Comparison of ENCODE assay signal across 23 cellular contexts in the genomic region with DNA sequence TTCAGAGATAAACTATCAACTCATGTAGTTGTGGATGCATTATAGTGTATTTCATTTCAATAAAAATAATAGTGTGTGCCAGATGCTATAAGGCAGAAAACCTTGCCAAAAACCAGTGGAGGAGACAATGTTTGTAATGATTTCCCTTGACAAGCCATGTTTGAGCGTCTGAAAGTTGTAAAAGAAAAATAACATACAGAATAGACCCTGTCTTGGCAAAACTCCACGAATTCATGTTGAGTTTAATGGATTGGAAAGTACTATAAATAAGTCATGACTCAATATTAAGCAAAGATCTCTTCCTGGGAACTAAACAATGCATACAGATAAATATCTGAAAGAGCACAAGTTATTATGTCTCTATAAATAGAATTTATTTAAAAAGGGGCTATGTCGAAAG.
DNase-seq lines count a peak whose midpoint lies in the region; TF ChIP-seq lines count a peak whose summit lies in the region.
"Had no signal": no experiment of that assay in that cellular context is flagged by ENCODE, and none has a peak within 500 bp of the region (broad histone marks: within the 10 kb centered on the region; RNA-seq: fewer than 3 reads in every experiment).

No MANE protein-coding gene starts in this region.

- no peaks in the 10 kb centered on the region for H3K4me1 ChIP-seq in suprapubic skin
- H3K4me1 ChIP-seq: BLaER1 had no signal

- 7% methylated on average over 3 of the region's 3 CpGs for WGBS in suprapubic skin

- H3K36me3 ChIP-seq in suprapubic skin = no peaks in the 10 kb centered on the region
- H3K36me3 ChIP-seq: BLaER1 had no signal

- TF ChIP-seq EP300 in suprapubic skin (IDR thresholded peaks at IDR 0.05) = no peak

- no peak overlapping the region for H3K27ac ChIP-seq in suprapubic skin
- H3K27ac ChIP-seq: BLaER1, HL-60, PC-9, RWPE1 had no signal

- TF ChIP-seq CTCF in LNCaP clone FGC (IDR thresholded peaks at IDR 0.05; ENCODE audit: control insufficient read depth, extremely low read depth, insufficient read depth) (no peak), retinal pigment epithelial cell (conservative IDR thresholded peaks at IDR 0.05; ENCODE audit: low read depth, low read length) (no peak), suprapubic skin (IDR thresholded peaks at IDR 0.05) (no peak)

- H3K27me3 ChIP-seq in suprapubic skin = no peaks in the 10 kb centered on the region
- H3K27me3 ChIP-seq: BLaER1 had no signal

- H3K9me3 ChIP-seq in suprapubic skin = peaks cover 6% of the 10 kb centered on the region
- H3K9me3 ChIP-seq: BLaER1 had no signal

- no peak overlapping the region for H3K4me3 ChIP-seq in LNCaP clone FGC (ENCODE audit: low read depth, low read length)
- no peak overlapping the region for H3K4me3 ChIP-seq in retinal pigment epithelial cell (ENCODE audit: low read length)
- H3K4me3 ChIP-seq in suprapubic skin = no peak overlapping the region
- H3K4me3 ChIP-seq: BLaER1, PC-9 had no signal

- in situ Hi-C loops in KBM-7 (cut with MboI; ENCODE audit: low pct_unique_long_range_greater_than_20kb, low sequenced_read_pairs) = no loop called here

- TF ChIP-seq POLR2A in suprapubic skin (IDR thresholded peaks at IDR 0.05) = no peak

- DNase-seq in NCI-H748 (lab: John Stamatoyannopoulos, UW; ENCODE audit: unreplicated experiment) (peak; percentile 23), NCI-H748 treated with DMSO at 0.1 percent for 48 hours (lab: John Stamatoyannopoulos, UW) (no peak), LNCaP clone FGC (ENCODE audit: low read depth) (peak; percentile 84), NCI-H446 (lab: John Stamatoyannopoulos, UW) (peak; percentile 68 to 85), retinal pigment epithelial cell (ENCODE audit: low read depth) (peak; percentile 56), KBM-7 (no peak), suprapubic skin (ENCODE audit: low spot score in 2 of 2) (no peak)
- no peak for DNase-seq in activated CD4-positive, alpha-beta T cell treated with anti-CD3 and anti-CD28 coated beads, Interleukin-2, amount 50 U/mL, for 4 hours
- DNase-seq: CD4-positive, alpha-beta memory T cell; GF-D8; H7; HFFc6; Karpas-422; MM.1S; NCI-H1092; NCI-H1930; NCI-H2171 treated with DMSO at 0.1 percent for 48 hours; NCI-H82; PC-9; SIG-M5 had no signal

Comparison
In these comparisons a context has a peak if more than half of its experiments do, and no peak if none do; other contexts are left out.
1. DNase-seq: peak in NCI-H748 (single experiment), LNCaP clone FGC (single experiment), NCI-H446 (2 of 2) and retinal pigment epithelial cell (single experiment); none in NCI-H748 treated with DMSO at 0.1 percent for 48 hours (single experiment), KBM-7 (single experiment), suprapubic skin (0 of 2) and activated CD4-positive, alpha-beta T cell treated with anti-CD3 and anti-CD28 coated beads, Interleukin-2, amount 50 U/mL, for 4 hours (0 of 2).